8 cellular contexts compared by ENCODE assay signal in the genomic region with DNA sequence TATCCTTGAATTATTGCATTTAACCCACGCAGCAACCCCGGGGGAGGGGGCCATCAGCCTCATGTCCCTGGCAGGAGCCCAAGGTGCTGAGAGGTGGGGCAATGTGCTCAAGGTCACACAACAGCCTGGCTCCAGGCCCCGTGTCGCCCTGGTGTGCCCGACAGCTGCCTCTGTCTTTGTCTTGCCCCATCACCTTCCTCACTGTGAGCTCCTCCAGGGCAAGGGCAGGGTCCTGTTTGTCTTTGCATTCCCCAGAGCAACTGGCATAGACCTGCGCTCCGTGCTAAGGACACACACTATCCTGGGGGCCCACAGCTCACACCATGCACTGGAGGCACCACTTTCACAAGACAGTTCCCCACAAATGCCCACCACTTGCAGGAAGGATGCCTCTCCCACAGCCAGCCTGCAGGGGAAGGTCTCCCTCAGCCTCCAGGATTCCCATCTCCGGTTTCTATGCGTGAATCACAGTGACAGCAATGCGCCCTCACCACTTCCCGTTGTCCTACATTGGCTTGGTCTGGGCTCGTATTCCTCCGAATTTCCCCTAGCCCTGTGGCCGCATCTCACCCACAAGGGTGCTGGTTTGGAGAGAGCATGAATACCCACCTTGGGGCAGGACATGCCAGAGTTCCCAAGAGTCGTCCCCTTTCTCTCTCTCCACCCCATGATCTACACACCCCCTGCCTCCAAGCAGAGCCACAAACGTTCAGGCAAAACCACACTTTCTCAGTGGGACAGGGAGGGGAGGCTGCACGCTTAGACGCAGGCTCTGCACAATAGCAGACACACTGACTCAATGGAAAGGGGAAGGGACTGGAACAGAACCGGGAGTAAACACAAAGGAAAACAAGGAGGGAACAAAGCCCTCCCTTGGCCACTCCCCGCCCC. TPM values are rescaled to one million over a fixed set of nuclear protein-coding genes. Genes with fewer than 3 reads are reported as not detected.
DNase-seq lines count a peak whose midpoint lies in the region; ATAC-seq and TF ChIP-seq lines count a peak whose summit lies in the region.

No MANE protein-coding gene starts in this region.

- peak overlapping the region; percentile 31 for H3K4me3 ChIP-seq in fibroblast of villous mesenchyme (ENCODE audit: low read depth, low read length)
- H3K4me3 ChIP-seq in ovary: peak overlapping the region; percentile 16

- no peaks in the 10 kb centered on the region for H3K9me3 ChIP-seq in ovary

- no peaks in the 10 kb centered on the region for H3K27me3 ChIP-seq in ovary

- H3K9me3 Mint-ChIP-seq in activated CD4-positive, alpha-beta T cell treated with anti-CD3 and anti-CD28 coated beads, Interleukin-2, amount 10 ng/mL, durations not matched to agents 24 days and 14 days: no peaks in the 10 kb centered on the region
- H3K9me3 Mint-ChIP-seq in activated CD4-positive, alpha-beta memory T cell treated with anti-CD3 and anti-CD28 coated beads for 36 hours: no peaks in the 10 kb centered on the region

- TF ChIP-seq CTCF in fibroblast of villous mesenchyme (IDR thresholded peaks at IDR 0.05; ENCODE audit: insufficient read depth, low read depth, low read length) (peak; percentile 32), ovary (IDR thresholded peaks at IDR 0.05) (no peak)

- ATAC-seq in GM18870 (IDR thresholded peaks at IDR 0.05; ENCODE audit: unreplicated experiment): no peak

- H3K27me3 Mint-ChIP-seq in activated CD4-positive, alpha-beta T cell treated with anti-CD3 and anti-CD28 coated beads, Interleukin-2, amount 10 ng/mL, durations not matched to agents 24 days and 14 days: no peaks in the 10 kb centered on the region
- H3K27me3 Mint-ChIP-seq in activated CD4-positive, alpha-beta memory T cell treated with anti-CD3 and anti-CD28 coated beads for 36 hours: no peaks in the 10 kb centered on the region

- TF ChIP-seq POLR2A in ovary (IDR thresholded peaks at IDR 0.05): no peak

- peak; percentile 68 for DNase-seq in activated CD4-positive, alpha-beta T cell treated with anti-CD3 and anti-CD28 coated beads, Interleukin-2, amount 10 ng/mL, durations not matched to agents 24 days and 14 days
- DNase-seq in activated CD4-positive, alpha-beta T cell treated with anti-CD3 and anti-CD28 coated beads, Interleukin-2, amount 50 U/mL, for 1 hour: no peak
- peak; percentile 37 for DNase-seq in activated CD4-positive, alpha-beta memory T cell treated with anti-CD3 and anti-CD28 coated beads for 36 hours
- peak; percentile 80 for DNase-seq in fibroblast of villous mesenchyme (ENCODE audit: low read depth)
- peak; percentile 57 to 70 (median 61) for DNase-seq in ovary
- no peak for DNase-seq in LoVo (ENCODE audit: low spot score)
- no peak for DNase-seq in effector CD4-positive, alpha-beta T cell

- peaks cover 20% of the 10 kb centered on the region for H3K36me3 Mint-ChIP-seq in activated CD4-positive, alpha-beta T cell treated with anti-CD3 and anti-CD28 coated beads, Interleukin-2, amount 10 ng/mL, durations not matched to agents 24 days and 14 days (ENCODE audit: low read depth)
- H3K36me3 Mint-ChIP-seq in activated CD4-positive, alpha-beta memory T cell treated with anti-CD3 and anti-CD28 coated beads for 36 hours: peaks cover 10% of the 10 kb centered on the region

- 14 to 17% (median 14%) methylated on average over 20 of the region's 20 CpGs for WGBS in ovary, 3 donors

- peak overlapping the region; percentile 76 to 86 for H3K27ac ChIP-seq in ovary

- peak overlapping the region; percentile 91 for H3K27ac Mint-ChIP-seq in activated CD4-positive, alpha-beta T cell treated with anti-CD3 and anti-CD28 coated beads, Interleukin-2, amount 10 ng/mL, durations not matched to agents 24 days and 14 days
- H3K27ac Mint-ChIP-seq in activated CD4-positive, alpha-beta memory T cell treated with anti-CD3 and anti-CD28 coated beads for 36 hours: peak overlapping the region; percentile 91

- POLR2A ChIA-PET in activated CD4-positive, alpha-beta memory T cell treated with anti-CD3 and anti-CD28 coated beads for 36 hours (lab: Charles Lee): interaction anchor here (1.0 to 2.3 kb wide), 3 partner anchors 8 to 11 kb away, joined by 3 to 22 read pairs (median 4); a partner anchor contains a TSS

- peaks cover 90% of the 10 kb centered on the region for H3K4me1 Mint-ChIP-seq in activated CD4-positive, alpha-beta T cell treated with anti-CD3 and anti-CD28 coated beads, Interleukin-2, amount 10 ng/mL, durations not matched to agents 24 days and 14 days
- peaks cover 96% of the 10 kb centered on the region for H3K4me1 Mint-ChIP-seq in activated CD4-positive, alpha-beta memory T cell treated with anti-CD3 and anti-CD28 coated beads for 36 hours (ENCODE audit: low read depth)

- TF ChIP-seq EP300 in ovary (IDR thresholded peaks at IDR 0.05): no peak

- CTCF ChIA-PET in activated CD4-positive, alpha-beta memory T cell treated with anti-CD3 and anti-CD28 coated beads for 36 hours (lab: Charles Lee): interaction anchor here (1.1 to 4.7 kb wide), 5 partner anchors 22 to 53 kb away, joined by 3 to 24 read pairs (median 6); no protein-coding TSS in a partner anchor

- intact Hi-C loops in activated CD4-positive, alpha-beta T cell treated with anti-CD3 and anti-CD28 coated beads, Interleukin-2, amount 10 ng/mL, durations not matched to agents 24 days and 14 days (cut with micrococcal nuclease): loop anchor here (2.0 kb wide), 1 partner anchor 59 kb away; a partner anchor contains a TSS
- intact Hi-C loops in activated CD4-positive, alpha-beta memory T cell treated with anti-CD3 and anti-CD28 coated beads for 36 hours (cut with micrococcal nuclease): loop anchor here (2.0 kb wide), 1 partner anchor 207 kb away; no protein-coding TSS in a partner anchor
- intact Hi-C loops in ovary (cut with DNase I): no loop called here

- H3K4me1 ChIP-seq in ovary (ENCODE audit: insufficient read depth): peaks cover 55% of the 10 kb centered on the region

- no peaks in the 10 kb centered on the region for H3K36me3 ChIP-seq in ovary

- peak overlapping the region; percentile 86 for H3K4me3 Mint-ChIP-seq in activated CD4-positive, alpha-beta T cell treated with anti-CD3 and anti-CD28 coated beads, Interleukin-2, amount 10 ng/mL, durations not matched to agents 24 days and 14 days
- H3K4me3 Mint-ChIP-seq in activated CD4-positive, alpha-beta memory T cell treated with anti-CD3 and anti-CD28 coated beads for 36 hours: peak overlapping the region; percentile 60

RNA-seq across cellular contexts. Expression of a gene that starts 10.3 kb away (rescaled TPM):
- total RNA-seq in activated CD4-positive, alpha-beta T cell treated with anti-CD3 and anti-CD28 coated beads, Interleukin-2, amount 10 ng/mL, durations not matched to agents 24 days and 14 days: 14.7 and 15.4 TPM in 2 replicates
- total RNA-seq in activated CD4-positive, alpha-beta memory T cell treated with anti-CD3 and anti-CD28 coated beads for 36 hours: 10 to 100 TPM; 15.6 to 16.6 TPM
- total RNA-seq in fibroblast of villous mesenchyme (9.9 and 10.3 TPM in 2 replicates), ovary (10 to 100 TPM; 15.7 to 38.1 (median 29.2) TPM)
- 10 to 100 TPM; 10.1 to 16.2 TPM for polyA plus RNA-seq in ovary

RNA-seq across cellular contexts. Expression of a gene that starts 25.6 kb away (rescaled TPM):
- total RNA-seq in activated CD4-positive, alpha-beta T cell treated with anti-CD3 and anti-CD28 coated beads, Interleukin-2, amount 10 ng/mL, durations not matched to agents 24 days and 14 days: 0.16 and 0.19 TPM in 2 replicates
- total RNA-seq in activated CD4-positive, alpha-beta memory T cell treated with anti-CD3 and anti-CD28 coated beads for 36 hours: under 1 TPM; 0.31 to 0.88 TPM
- total RNA-seq in fibroblast of villous mesenchyme: 0.43 and 0.64 TPM in 2 replicates
- 1 to 10 TPM in 2 of 7 donors, under 1 TPM in 5; 0.17 to 7.9 (median 0.60) TPM for total RNA-seq in ovary
- polyA plus RNA-seq in ovary: 1 to 10 TPM in 1 of 2 donors, under 1 TPM in 1; 0.25 to 1.0 TPM

RNA-seq across cellular contexts. Expression of a gene that starts 59.0 kb away (rescaled TPM):
- total RNA-seq in activated CD4-positive, alpha-beta T cell treated with anti-CD3 and anti-CD28 coated beads, Interleukin-2, amount 10 ng/mL, durations not matched to agents 24 days and 14 days: 0.77 and 1.3 TPM in 2 replicates
- total RNA-seq in activated CD4-positive, alpha-beta memory T cell treated with anti-CD3 and anti-CD28 coated beads for 36 hours: 1 to 10 TPM; 2.3 to 2.6 TPM
- 1.9 and 2.2 TPM in 2 replicates for total RNA-seq in fibroblast of villous mesenchyme
- 10 to 100 TPM in 5 of 7 donors, 1 to 10 TPM in 2; 3.7 to 19.0 (median 12.6) TPM for total RNA-seq in ovary
- 10 to 100 TPM in 1 of 2 donors, 1 to 10 TPM in 1; 6.5 to 10.5 TPM for polyA plus RNA-seq in ovary

Comparison
In these comparisons a context has a peak if more than half of its experiments do, and no peak if none do; other contexts are left out.
1. DNase-seq: peak in activated CD4-positive, alpha-beta T cell treated with anti-CD3 and anti-CD28 coated beads, Interleukin-2, amount 10 ng/mL, durations not matched to agents 24 days and 14 days (single experiment), activated CD4-positive, alpha-beta memory T cell treated with anti-CD3 and anti-CD28 coated beads for 36 hours (single experiment), fibroblast of villous mesenchyme (single experiment) and ovary (5 of 5); none in activated CD4-positive, alpha-beta T cell treated with anti-CD3 and anti-CD28 coated beads, Interleukin-2, amount 50 U/mL, for 1 hour (single experiment), LoVo (single experiment) and effector CD4-positive, alpha-beta T cell (single experiment).
2. intact Hi-C loops: an anchor here in activated CD4-positive, alpha-beta T cell treated with anti-CD3 and anti-CD28 coated beads, Interleukin-2, amount 10 ng/mL, durations not matched to agents 24 days and 14 days (2.0 kb wide) and activated CD4-positive, alpha-beta memory T cell treated with anti-CD3 and anti-CD28 coated beads for 36 hours (2.0 kb wide); none called in ovary.